In the genomic region with DNA sequence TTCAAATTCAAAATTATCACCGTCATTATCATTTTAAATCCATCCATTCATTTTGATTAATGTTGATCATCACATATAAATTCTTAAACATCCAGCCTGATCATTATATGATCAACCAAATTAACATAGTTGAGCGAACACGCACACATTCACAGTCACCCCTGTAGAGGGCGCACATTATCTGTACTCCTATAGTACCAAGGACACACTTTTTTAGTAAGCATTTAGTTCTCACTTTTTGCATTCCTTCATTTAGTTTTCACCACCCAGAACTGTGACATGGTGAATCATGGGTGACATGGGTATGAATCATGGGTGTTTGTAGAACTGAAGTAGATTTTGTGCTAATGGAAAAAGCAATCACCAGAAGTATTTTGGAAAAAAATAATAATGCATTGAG, we compare ENCODE assay signal across 1 cellular context.
TF ChIP-seq lines count a peak whose summit lies in the region.

No MANE protein-coding gene starts in this region.

TF ChIP-seq in GM12878, 131 proteins besides CTCF, POLR2A, EP300 and RAD21:
- TF ChIP-seq IKZF1 (conservative IDR thresholded peaks at IDR 0.05) = no peak
- TF ChIP-seq ZNF24 (IDR thresholded peaks at IDR 0.05) = no peak
- TF ChIP-seq YY1 (IDR thresholded peaks at IDR 0.05; ENCODE audit: low read depth, low read length) = no peak
- TF ChIP-seq JUNB (IDR thresholded peaks at IDR 0.05) = no peak
- TF ChIP-seq POLR2AphosphoS2 (IDR thresholded peaks at IDR 0.05; ENCODE audit: low read depth, low read length) = no peak
- TF ChIP-seq BHLHE40 (IDR thresholded peaks at IDR 0.05; ENCODE audit: borderline replicate concordance in 1 of 2, low read depth in 2 of 2, low read length in 1 of 2) = no peak
- no peak for TF ChIP-seq NR2C1 (IDR thresholded peaks at IDR 0.05)
- TF ChIP-seq, protein P1, sequence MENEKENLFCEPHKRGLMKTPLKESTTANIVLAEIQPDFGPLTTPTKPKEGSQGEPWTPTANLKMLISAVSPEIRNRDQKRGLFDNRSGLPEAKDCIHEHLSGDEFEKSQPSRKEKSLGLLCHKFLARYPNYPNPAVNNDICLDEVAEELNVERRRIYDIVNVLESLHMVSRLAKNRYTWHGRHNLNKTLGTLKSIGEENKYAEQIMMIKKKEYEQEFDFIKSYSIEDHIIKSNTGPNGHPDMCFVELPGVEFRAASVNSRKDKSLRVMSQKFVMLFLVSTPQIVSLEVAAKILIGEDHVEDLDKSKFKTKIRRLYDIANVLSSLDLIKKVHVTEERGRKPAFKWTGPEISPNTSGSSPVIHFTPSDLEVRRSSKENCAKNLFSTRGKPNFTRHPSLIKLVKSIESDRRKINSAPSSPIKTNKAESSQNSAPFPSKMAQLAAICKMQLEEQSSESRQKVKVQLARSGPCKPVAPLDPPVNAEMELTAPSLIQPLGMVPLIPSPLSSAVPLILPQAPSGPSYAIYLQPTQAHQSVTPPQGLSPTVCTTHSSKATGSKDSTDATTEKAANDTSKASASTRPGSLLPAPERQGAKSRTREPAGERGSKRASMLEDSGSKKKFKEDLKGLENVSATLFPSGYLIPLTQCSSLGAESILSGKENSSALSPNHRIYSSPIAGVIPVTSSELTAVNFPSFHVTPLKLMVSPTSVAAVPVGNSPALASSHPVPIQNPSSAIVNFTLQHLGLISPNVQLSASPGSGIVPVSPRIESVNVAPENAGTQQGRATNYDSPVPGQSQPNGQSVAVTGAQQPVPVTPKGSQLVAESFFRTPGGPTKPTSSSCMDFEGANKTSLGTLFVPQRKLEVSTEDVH (IDR thresholded peaks at IDR 0.05; ENCODE audit: low read depth, partially characterized antibody) = no peak
- TF ChIP-seq SIX5 (IDR thresholded peaks at IDR 0.05; ENCODE audit: low read depth, low read length, severe bottlenecking) = no peak
- TF ChIP-seq, protein P2, sequence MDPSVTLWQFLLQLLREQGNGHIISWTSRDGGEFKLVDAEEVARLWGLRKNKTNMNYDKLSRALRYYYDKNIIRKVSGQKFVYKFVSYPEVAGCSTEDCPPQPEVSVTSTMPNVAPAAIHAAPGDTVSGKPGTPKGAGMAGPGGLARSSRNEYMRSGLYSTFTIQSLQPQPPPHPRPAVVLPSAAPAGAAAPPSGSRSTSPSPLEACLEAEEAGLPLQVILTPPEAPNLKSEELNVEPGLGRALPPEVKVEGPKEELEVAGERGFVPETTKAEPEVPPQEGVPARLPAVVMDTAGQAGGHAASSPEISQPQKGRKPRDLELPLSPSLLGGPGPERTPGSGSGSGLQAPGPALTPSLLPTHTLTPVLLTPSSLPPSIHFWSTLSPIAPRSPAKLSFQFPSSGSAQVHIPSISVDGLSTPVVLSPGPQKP (IDR thresholded peaks at IDR 0.05; ENCODE audit: low read depth, low read length) = no peak
- TF ChIP-seq, protein P3, sequence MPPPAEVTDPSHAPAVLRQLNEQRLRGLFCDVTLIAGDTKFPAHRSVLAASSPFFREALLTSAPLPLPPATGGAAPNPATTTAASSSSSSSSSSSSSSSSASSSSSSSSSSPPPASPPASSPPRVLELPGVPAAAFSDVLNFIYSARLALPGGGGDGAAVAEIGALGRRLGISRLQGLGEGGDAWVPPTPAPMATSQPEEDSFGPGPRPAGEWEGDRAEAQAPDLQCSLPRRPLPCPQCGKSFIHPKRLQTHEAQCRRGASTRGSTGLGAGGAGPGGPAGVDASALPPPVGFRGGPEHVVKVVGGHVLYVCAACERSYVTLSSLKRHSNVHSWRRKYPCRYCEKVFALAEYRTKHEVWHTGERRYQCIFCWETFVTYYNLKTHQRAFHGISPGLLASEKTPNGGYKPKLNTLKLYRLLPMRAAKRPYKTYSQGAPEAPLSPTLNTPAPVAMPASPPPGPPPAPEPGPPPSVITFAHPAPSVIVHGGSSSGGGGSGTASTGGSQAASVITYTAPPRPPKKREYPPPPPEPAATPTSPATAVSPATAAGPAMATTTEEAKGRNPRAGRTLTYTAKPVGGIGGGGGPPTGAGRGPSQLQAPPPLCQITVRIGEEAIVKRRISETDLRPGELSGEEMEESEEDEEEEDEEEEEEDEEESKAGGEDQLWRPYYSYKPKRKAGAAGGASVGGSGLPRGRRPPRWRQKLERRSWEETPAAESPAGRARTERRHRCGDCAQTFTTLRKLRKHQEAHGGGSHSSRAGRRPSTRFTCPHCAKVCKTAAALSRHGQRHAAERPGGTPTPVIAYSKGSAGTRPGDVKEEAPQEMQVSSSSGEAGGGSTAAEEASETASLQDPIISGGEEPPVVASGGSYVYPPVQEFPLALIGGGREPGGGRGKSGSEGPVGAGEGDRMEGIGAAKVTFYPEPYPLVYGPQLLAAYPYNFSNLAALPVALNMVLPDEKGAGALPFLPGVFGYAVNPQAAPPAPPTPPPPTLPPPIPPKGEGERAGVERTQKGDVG (CRISPR knock-in tag; IDR thresholded peaks at IDR 0.05) = no peak
TF ChIP-seq in GM12878: peak in this region for 0.
